Comparison of ENCODE assay signal across 22 cellular contexts in the genomic region with DNA sequence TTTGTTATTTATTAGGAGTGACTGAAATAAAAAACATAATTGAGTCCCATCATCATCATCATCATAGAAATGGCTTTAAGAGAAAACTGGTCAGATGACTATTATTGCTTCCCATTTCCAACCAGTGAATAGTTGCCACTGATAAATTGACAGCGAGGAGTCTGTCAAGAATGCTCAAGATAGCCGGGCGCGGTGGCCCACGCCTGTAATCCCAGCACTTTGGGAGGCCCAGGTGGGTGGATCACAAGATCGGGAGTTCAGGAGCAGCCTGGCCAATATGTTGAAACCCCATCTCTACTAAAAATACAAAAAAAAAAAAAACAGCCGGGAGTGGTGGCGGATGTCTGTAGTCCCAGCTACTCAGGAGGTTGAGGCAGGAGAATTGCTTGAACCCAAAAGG. TPM values are rescaled to one million over a fixed set of nuclear protein-coding genes. Genes with fewer than 3 reads are reported as not detected.
"Had no signal": no experiment of that assay in that cellular context is flagged by ENCODE, and none has a peak within 500 bp of the region (broad histone marks: within the 10 kb centered on the region; RNA-seq: fewer than 3 reads in every experiment).

No MANE protein-coding gene starts in this region.

- H3K27me3 ChIP-seq: adrenal gland, ascending aorta, brain microvascular endothelial cell, upper lobe of right lung had no signal

- H3K27ac Mint-ChIP-seq: activated CD4-positive, alpha-beta memory T cell treated with anti-CD3 and anti-CD28 coated beads, Interleukin-2, amount 10 ng/mL, durations not matched to agents 7 days and 5 days; activated T-cell treated with anti-CD3 and anti-CD28 coated beads, Interleukin-2, amount 50 U/mL, for 72 hours; memory B cell; T-helper 17 cell had no signal

- H3K27ac ChIP-seq: adrenal gland, ascending aorta, brain microvascular endothelial cell, esophagus squamous epithelium, gastrocnemius medialis, psoas muscle, thoracic aorta, upper lobe of right lung had no signal

- DNase-seq: activated CD4-positive, alpha-beta memory T cell treated with anti-CD3 and anti-CD28 coated beads, Interleukin-2, amount 10 ng/mL, durations not matched to agents 7 days and 5 days; activated CD4-positive, alpha-beta T cell treated with anti-CD3 and anti-CD28 coated beads, Interleukin-2, amount 10 ng/mL, durations not matched to agents 24 days and 14 days; activated gamma-delta T cell treated with Interleukin-2 at 50 U/mL for 16 hours; activated T-cell treated with anti-CD3 and anti-CD28 coated beads, Interleukin-2, amount 50 U/mL, for 72 hours; brain microvascular endothelial cell; effector memory CD4-positive, alpha-beta T cell; esophagus squamous epithelium; gastrocnemius medialis; hippocampal formation; psoas muscle; right cardiac atrium; stimulated activated CD4-positive, alpha-beta T cell treated with anti-CD3 and anti-CD28 coated beads, Interleukin-4, amount 100 ng/mL, for 24 hours; stimulated activated naive CD4-positive, alpha-beta T cell treated with Interleukin-2 at 50 U/mL for 16 hours; T-helper 17 cell; upper lobe of right lung had no signal

- H3K4me1 ChIP-seq: ascending aorta, gastrocnemius medialis, psoas muscle, upper lobe of right lung had no signal

- H3K4me3 ChIP-seq: adrenal gland, ascending aorta, esophagus squamous epithelium, gastrocnemius medialis, psoas muscle, thoracic aorta, upper lobe of right lung had no signal

- H3K27me3 Mint-ChIP-seq: activated CD4-positive, alpha-beta T cell treated with anti-CD3 and anti-CD28 coated beads, Interleukin-2, amount 10 ng/mL, durations not matched to agents 24 days and 14 days; activated naive CD8-positive, alpha-beta T cell; memory B cell; T-helper 17 cell had no signal

- H3K36me3 ChIP-seq: adrenal gland, ascending aorta, brain microvascular endothelial cell, esophagus squamous epithelium, gastrocnemius medialis, thoracic aorta, upper lobe of right lung had no signal

- H3K9me3 ChIP-seq: adrenal gland, ascending aorta, esophagus squamous epithelium, gastrocnemius medialis, psoas muscle, thoracic aorta had no signal

- H3K4me3 Mint-ChIP-seq: T-helper 17 cell had no signal

- ATAC-seq: activated T-cell treated with anti-CD3 and anti-CD28 coated beads, Interleukin-2, amount 50 U/mL, for 72 hours; gastrocnemius medialis; psoas muscle; right cardiac atrium; T-helper 17 cell; upper lobe of right lung had no signal

RNA-seq across cellular contexts. Expression of gene WBP2NL, which starts 1.9 kb away (rescaled TPM):
- total RNA-seq: ascending aorta, dermis microvascular lymphatic vessel endothelial cell, myocyte had no signal

RNA-seq across cellular contexts. Expression of gene SEPTIN3, which starts 31.2 kb away (rescaled TPM):
- total RNA-seq: ascending aorta, myocyte, thoracic aorta had no signal

RNA-seq across cellular contexts. Expression of gene CENPM, which starts 53.5 kb away (rescaled TPM):
- total RNA-seq: ascending aorta, thoracic aorta had no signal
